ENCODE assay signal across 8 cellular contexts in the genomic region with DNA sequence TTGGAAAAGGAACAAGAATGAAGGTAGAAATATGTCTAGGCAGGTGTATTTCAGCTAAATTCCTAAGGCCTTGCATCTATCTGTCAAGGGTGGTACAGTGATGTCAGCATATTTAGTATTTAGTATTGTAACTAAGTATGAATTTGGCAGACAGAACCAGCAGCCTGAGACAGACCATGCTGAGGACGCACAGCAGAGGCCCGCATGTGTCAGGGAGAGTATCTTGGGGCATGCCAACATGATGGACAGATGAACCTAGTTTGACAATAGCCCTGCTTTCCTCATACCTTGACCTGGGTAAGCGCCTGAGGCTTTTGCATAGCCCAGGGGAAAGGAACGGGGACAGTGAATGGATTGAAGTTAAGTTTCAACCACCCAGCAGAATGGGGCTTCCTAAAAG. TPM values are rescaled to one million over a fixed set of nuclear protein-coding genes. Genes with fewer than 3 reads are reported as not detected.
"Had no signal": no experiment of that assay in that cellular context is flagged by ENCODE, and none has a peak within 500 bp of the region (broad histone marks: within the 10 kb centered on the region; RNA-seq: fewer than 3 reads in every experiment).

No MANE protein-coding gene starts in this region.

- H3K4me3 ChIP-seq: K562 had no signal

- H3K27ac Mint-ChIP-seq: IgD-negative memory B cell had no signal

- FAIRE-seq: HTR-8/SVneo, K562 had no signal

- H3K36me3 Mint-ChIP-seq: IgD-negative memory B cell had no signal

- H3K4me1 Mint-ChIP-seq: IgD-negative memory B cell had no signal

- H3K4me3 Mint-ChIP-seq: IgD-negative memory B cell had no signal

- DNase-seq: IMR-90, KBM-7, KG1 had no signal

- H3K27ac ChIP-seq: HL-60 had no signal

- ATAC-seq: K562 had no signal

RNA-seq across cellular contexts. Expression of gene OSR1, which starts 33.8 kb away (rescaled TPM):
- total RNA-seq: HT1080, K562 had no signal
- polyA plus RNA-seq: IgD-negative memory B cell, K562 had no signal
